ENCODE assay signal across 17 cellular contexts in genomic region chr6:168675375-168675774, GRCh38.
DNase-seq lines count a peak whose midpoint lies in the region; ATAC-seq and TF ChIP-seq lines count a peak whose summit lies in the region.
"Had no signal": no experiment of that assay in that cellular context is flagged by ENCODE, and none has a peak within 500 bp of the region (broad histone marks: within the 10 kb centered on the region; RNA-seq: fewer than 3 reads in every experiment).

No MANE protein-coding gene starts in this region.

- H2BK12ac ChIP-seq in neuronal stem cell (ENCODE audit: low read length): peak overlapping the region; percentile 34

- H3K4me3 ChIP-seq in neuronal stem cell (ENCODE audit: low read length in 2 of 2): no peak overlapping the region
- H3K4me3 ChIP-seq: GM12878, K562 had no signal

- peaks cover 0 to 1% of the 10 kb centered on the region in 2 donors for H3K9me3 ChIP-seq in neuronal stem cell (replicated peaks in 1 of 2; ENCODE audit: control insufficient read depth in 2 of 2, insufficient read depth in 1 of 2, low read depth in 1 of 2, low read length in 2 of 2)

- H3K27me3 ChIP-seq in neuronal stem cell (ENCODE audit: control insufficient read depth in 3 of 3, insufficient read depth in 3 of 3, low read depth in 1 of 3, low read length in 3 of 3): no peaks in the 10 kb centered on the region

- intact Hi-C loops in Calu3 (cut with micrococcal nuclease; ENCODE audit: unreplicated experiment): no loop called here

- H3K27me3 Mint-ChIP-seq in Calu3 (ENCODE audit: unreplicated experiment): no peaks in the 10 kb centered on the region
- H3K27me3 Mint-ChIP-seq in type B pancreatic cell: no peaks in the 10 kb centered on the region
- H3K27me3 Mint-ChIP-seq: CD4-positive, alpha-beta T cell had no signal

- H3K14ac ChIP-seq in neuronal stem cell (ENCODE audit: low read length): no peak overlapping the region

- H2BK120ac ChIP-seq in neuronal stem cell (ENCODE audit: low read depth, low read length): no peak overlapping the region

- H3K23ac ChIP-seq in neuronal stem cell (ENCODE audit: low read depth, low read length, poor library complexity): no peak overlapping the region

- ATAC-seq in GM21515 (IDR thresholded peaks at IDR 0.05; ENCODE audit: unreplicated experiment): no peak
- no peak for ATAC-seq in HG02623 (IDR thresholded peaks at IDR 0.05; ENCODE audit: unreplicated experiment)
- ATAC-seq: GM12878, K562 had no signal

- no peak overlapping the region for H2BK15ac ChIP-seq in neuronal stem cell (ENCODE audit: low read length)

- H3K4me1 ChIP-seq in neuronal stem cell (ENCODE audit: control insufficient read depth in 2 of 2, insufficient read depth in 1 of 2, low read depth in 1 of 2, low read length in 2 of 2): peaks cover 4 to 12% of the 10 kb centered on the region in 2 donors

- H3K36me3 ChIP-seq in neuronal stem cell (replicated peaks in 1 of 2; ENCODE audit: control insufficient read depth in 2 of 2, insufficient read depth in 2 of 2, low read length in 2 of 2): no peaks in the 10 kb centered on the region

- no peak overlapping the region for H3K4ac ChIP-seq in neuronal stem cell (ENCODE audit: low read length)

- H3K27ac ChIP-seq in neuronal stem cell (replicated peaks; ENCODE audit: low read length): no peak overlapping the region
- H3K27ac ChIP-seq: C4-2B had no signal

- TF ChIP-seq CTCF in Calu3 (IDR thresholded peaks at IDR 0.05; ENCODE audit: unreplicated experiment) (no peak), type B pancreatic cell (conservative IDR thresholded peaks at IDR 0.05) (no peak)

- H2AFZ ChIP-seq in neuronal stem cell (ENCODE audit: low read length): no peak overlapping the region

- no peak overlapping the region for H4K91ac ChIP-seq in neuronal stem cell (ENCODE audit: low read depth, low read length, poor library complexity)

- no peak overlapping the region for H3K9ac ChIP-seq in neuronal stem cell (ENCODE audit: low read depth, low read length, poor library complexity)

- H3K4me3 Mint-ChIP-seq in Calu3 (ENCODE audit: low read depth, unreplicated experiment): no peak overlapping the region
- H3K4me3 Mint-ChIP-seq in type B pancreatic cell: no peak overlapping the region
- H3K4me3 Mint-ChIP-seq: CD4-positive, alpha-beta T cell; H9 had no signal

- WGBS in neuronal stem cell (ENCODE audit: extremely low coverage in 2 of 2, insufficient read length in 2 of 2, insufficient replicate concordance in 1 of 2), 2 donors: no CpG with 5 or more reads among the region's 11 CpGs

- CTCF ChIA-PET in Calu3 (lab: Charles Lee): interaction anchor here (0.7 to 1.1 kb wide), 2 partner anchors 12 to 25 kb away, joined by 3 read pairs; no protein-coding TSS in a partner anchor

- no peaks in the 10 kb centered on the region for H3K9me3 Mint-ChIP-seq in Calu3 (ENCODE audit: low read depth, unreplicated experiment)
- H3K9me3 Mint-ChIP-seq in type B pancreatic cell: peaks cover 13% of the 10 kb centered on the region
- H3K9me3 Mint-ChIP-seq: CD4-positive, alpha-beta T cell had no signal

- H2AK5ac ChIP-seq in neuronal stem cell (ENCODE audit: low read depth, low read length): peak overlapping the region; percentile 92

- H2BK5ac ChIP-seq in neuronal stem cell (ENCODE audit: low read length): peak overlapping the region; percentile 79

- H3K18ac ChIP-seq in neuronal stem cell (ENCODE audit: low read length): peak overlapping the region; percentile 44

- peaks cover 43% of the 10 kb centered on the region for H3K36me3 Mint-ChIP-seq in Calu3 (ENCODE audit: insufficient read depth, unreplicated experiment)
- no peaks in the 10 kb centered on the region for H3K36me3 Mint-ChIP-seq in type B pancreatic cell

- DNase-seq in Calu3 (no peak), ecto neural progenitor cell (ENCODE audit: low spot score) (peak; percentile 28), neuronal stem cell (ENCODE audit: low spot score) (no peak), type B pancreatic cell (ENCODE audit: extremely low spot score, unreplicated experiment) (peak; percentile 39), DMS53 treated with DMSO at 0.1 percent for 48 hours (lab: John Stamatoyannopoulos, UW; ENCODE audit: unreplicated experiment) (no peak), NCI-H187 (lab: John Stamatoyannopoulos, UW) (no peak)
- DNase-seq: ACHN; CD4-positive, alpha-beta T cell; DND-41; EL; H9; IMR-90 had no signal

- H3K79me1 ChIP-seq in neuronal stem cell (ENCODE audit: low read depth, low read length): no peaks in the 10 kb centered on the region

- no peak overlapping the region for H4K8ac ChIP-seq in neuronal stem cell (ENCODE audit: low read depth, low read length)

- H3K27ac Mint-ChIP-seq in Calu3 (ENCODE audit: unreplicated experiment) (peak overlapping the region; percentile 98), type B pancreatic cell (peak overlapping the region; percentile 63)
- H3K27ac Mint-ChIP-seq: CD4-positive, alpha-beta T cell; H9 had no signal

- H3K4me1 Mint-ChIP-seq in Calu3 (ENCODE audit: low read depth, unreplicated experiment) (peaks cover 71% of the 10 kb centered on the region), type B pancreatic cell (ENCODE audit: unreplicated experiment) (peaks cover 31% of the 10 kb centered on the region)

- no peak overlapping the region for H3K4me2 ChIP-seq in neuronal stem cell (ENCODE audit: insufficient read depth, low read length, poor library complexity, severe bottlenecking)

- no TSS peak for BruUV-seq in Calu3 (replicated peaks; lab: Mats Ljungman, UMichigan)

Comparison
In these comparisons a context has a peak if more than half of its experiments do, and no peak if none do; other contexts are left out.
1. DNase-seq: peak in ecto neural progenitor cell (single experiment) and type B pancreatic cell (single experiment); none in Calu3 (single experiment), neuronal stem cell (single experiment), DMS53 treated with DMSO at 0.1 percent for 48 hours (single experiment) and NCI-H187 (0 of 2).